Comparison of ENCODE assay signal across 19 cellular contexts in the genomic region with DNA sequence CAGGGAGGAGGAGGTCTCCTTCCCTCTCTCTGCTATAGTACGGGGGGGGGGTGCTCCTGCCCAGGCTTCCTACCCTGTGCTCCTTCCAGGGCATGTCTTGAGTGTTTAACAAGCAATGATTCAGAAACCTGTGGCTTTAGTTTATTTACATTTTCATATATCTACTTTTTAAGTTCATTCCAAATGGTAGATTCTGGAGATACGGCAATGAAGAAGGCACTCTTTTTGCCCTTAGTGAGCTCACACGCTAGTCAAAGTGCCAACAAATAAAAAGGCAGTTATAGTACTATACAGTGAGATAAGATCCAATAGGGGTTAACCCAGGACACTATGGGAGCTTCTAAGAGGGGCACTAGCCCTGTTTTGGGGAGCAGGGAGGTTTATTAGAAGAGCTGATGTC.
A peak's percentile ranks its signal among the peaks of the same experiment; 100 is the strongest.
DNase-seq lines count a peak whose midpoint lies in the region; ATAC-seq and TF ChIP-seq lines count a peak whose summit lies in the region.
"Had no signal": no experiment of that assay in that cellular context is flagged by ENCODE, and none has a peak within 500 bp of the region (broad histone marks: within the 10 kb centered on the region; RNA-seq: fewer than 3 reads in every experiment).

No MANE protein-coding gene starts in this region.

- no peaks in the 10 kb centered on the region for H3K36me3 Mint-ChIP-seq in brain
- H3K36me3 Mint-ChIP-seq in CD4-positive, alpha-beta memory T cell: no peaks in the 10 kb centered on the region
- H3K36me3 Mint-ChIP-seq in T-helper 2 cell treated with Interferon-gamma antibody and Interleukin-4, amounts not matched to agents 5 μg/mL and 100 μg/mL, for 36 hours (ENCODE audit: low read depth): no peaks in the 10 kb centered on the region
- H3K36me3 Mint-ChIP-seq: CD8-positive, alpha-beta T cell had no signal

- TF ChIP-seq CTCF in PC-3 (conservative IDR thresholded peaks at IDR 0.05; ENCODE audit: low read depth, low read length) (no peak), brain (conservative IDR thresholded peaks at IDR 0.05) (no peak)

- no peak overlapping the region for H3K27ac ChIP-seq in PC-3 (ENCODE audit: low read length)
- no peak overlapping the region for H3K27ac ChIP-seq in CD4-positive, alpha-beta memory T cell (ENCODE audit: low read depth, low read length)

- H3K9me3 Mint-ChIP-seq in brain: peaks cover 0 to 2% (median 0%) of the 10 kb centered on the region in 5 experiments
- H3K9me3 Mint-ChIP-seq in CD4-positive, alpha-beta memory T cell: peaks cover 0 to 3% (median 0%) of the 10 kb centered on the region in 8 donors
- H3K9me3 Mint-ChIP-seq in T-helper 2 cell treated with Interferon-gamma antibody and Interleukin-4, amounts not matched to agents 5 μg/mL and 100 μg/mL, for 36 hours: no peaks in the 10 kb centered on the region
- H3K9me3 Mint-ChIP-seq: CD8-positive, alpha-beta T cell; GM23338; H9 had no signal

- peak; percentile 10 for DNase-seq in Daoy (ENCODE audit: low read depth)
- peak; percentile 53 for DNase-seq in PC-3
- no peak for DNase-seq in CD4-positive, alpha-beta memory T cell
- no peak for DNase-seq in T-helper 2 cell treated with Interferon-gamma antibody and Interleukin-4, amounts not matched to agents 5 μg/mL and 100 μg/mL, for 36 hours (ENCODE audit: low spot score)
- DNase-seq: 8988T; C1 segment of cervical spinal cord; Caco-2; CD8-positive, alpha-beta T cell; DMS153; DND-41; EL; GDM1; H9 had no signal

- POLR2A ChIA-PET in PC-3 (lab: Charles Lee; ENCODE audit: unreplicated experiment): no interaction called here
- POLR2A ChIA-PET in CD4-positive, alpha-beta memory T cell (lab: Charles Lee; ENCODE audit: partially characterized antibody): no interaction called here

- H3K27me3 Mint-ChIP-seq in brain: peaks cover 45% of the 10 kb centered on the region
- H3K27me3 Mint-ChIP-seq in CD4-positive, alpha-beta memory T cell: peaks cover 34 to 51% of the 10 kb centered on the region in 2 donors
- H3K27me3 Mint-ChIP-seq in T-helper 2 cell treated with Interferon-gamma antibody and Interleukin-4, amounts not matched to agents 5 μg/mL and 100 μg/mL, for 36 hours (ENCODE audit: low read depth): peaks cover 53% of the 10 kb centered on the region

- CTCF ChIA-PET in PC-3 (lab: Charles Lee): no interaction called here
- CTCF ChIA-PET in CD4-positive, alpha-beta memory T cell (lab: Charles Lee; ENCODE audit: partially characterized antibody): interaction anchor here (0.9 to 1.8 kb wide), 4 partner anchors 11 to 116 kb away, joined by 3 to 7 read pairs (median 4); no protein-coding TSS in a partner anchor

- H3K4me3 ChIP-seq in PC-3 (ENCODE audit: low read length): no peak overlapping the region
- H3K4me3 ChIP-seq in CD4-positive, alpha-beta memory T cell (ENCODE audit: low read length in 2 of 2): no peak overlapping the region
- H3K4me3 ChIP-seq: GM12878, GM23338 had no signal

- peak overlapping the region in 4 of 5 experiments; percentile 35 to 85 (median 74) for H3K4me3 Mint-ChIP-seq in brain
- H3K4me3 Mint-ChIP-seq in CD4-positive, alpha-beta memory T cell: no peak overlapping the region
- no peak overlapping the region for H3K4me3 Mint-ChIP-seq in T-helper 2 cell treated with Interferon-gamma antibody and Interleukin-4, amounts not matched to agents 5 μg/mL and 100 μg/mL, for 36 hours
- H3K4me3 Mint-ChIP-seq: CD8-positive, alpha-beta T cell; GM23338; H9 had no signal

- H3K27me3 ChIP-seq in PC-3 (ENCODE audit: low read length): peaks cover 45% of the 10 kb centered on the region
- H3K27me3 ChIP-seq in CD4-positive, alpha-beta memory T cell (ENCODE audit: insufficient read depth, low read length): peaks cover 18% of the 10 kb centered on the region

- no peaks in the 10 kb centered on the region for H3K9me3 ChIP-seq in PC-3 (ENCODE audit: low read length)
- H3K9me3 ChIP-seq in CD4-positive, alpha-beta memory T cell (ENCODE audit: control insufficient read depth in 1 of 2, low read length in 2 of 2): no peaks in the 10 kb centered on the region
- H3K9me3 ChIP-seq: Caco-2 had no signal

- H3K4me1 Mint-ChIP-seq in brain: peaks cover 69% of the 10 kb centered on the region
- peaks cover 18 to 24% (median 19%) of the 10 kb centered on the region in 4 donors for H3K4me1 Mint-ChIP-seq in CD4-positive, alpha-beta memory T cell
- H3K4me1 Mint-ChIP-seq in T-helper 2 cell treated with Interferon-gamma antibody and Interleukin-4, amounts not matched to agents 5 μg/mL and 100 μg/mL, for 36 hours (ENCODE audit: low read depth): peaks cover 10% of the 10 kb centered on the region

- no peak overlapping the region for H2AFZ ChIP-seq in PC-3 (ENCODE audit: low read length)
- H2AFZ ChIP-seq: GM23338 had no signal

- no peaks in the 10 kb centered on the region for H3K9me2 ChIP-seq in PC-3 (replicated peaks; ENCODE audit: low read length)

- H3K9ac ChIP-seq in PC-3 (ENCODE audit: low read length): no peak overlapping the region

- intact Hi-C loops in PC-3 (cut with micrococcal nuclease): no loop called here
- intact Hi-C loops in CD4-positive, alpha-beta memory T cell (cut with micrococcal nuclease): no loop called here

- H3F3A ChIP-seq in PC-3 (ENCODE audit: low read length, unreplicated experiment): no peaks in the 10 kb centered on the region

- no peak overlapping the region for H3K4me2 ChIP-seq in PC-3 (ENCODE audit: low read length)

- no peaks in the 10 kb centered on the region for H3K79me2 ChIP-seq in PC-3 (ENCODE audit: low read length)

- H4K20me1 ChIP-seq in PC-3 (ENCODE audit: low read length): no peaks in the 10 kb centered on the region

- H3K4me1 ChIP-seq in PC-3 (ENCODE audit: insufficient read depth, low read length): peaks cover 3% of the 10 kb centered on the region; the same call in 1 of the 2 replicates
- H3K4me1 ChIP-seq in CD4-positive, alpha-beta memory T cell (ENCODE audit: insufficient read depth, low read length): peaks cover 12% of the 10 kb centered on the region
- H3K4me1 ChIP-seq: Caco-2 had no signal

- ATAC-seq in PC-3 (peak; percentile 80), GM19463 (IDR thresholded peaks at IDR 0.05; ENCODE audit: unreplicated experiment) (no peak), GM19328 (IDR thresholded peaks at IDR 0.05; ENCODE audit: unreplicated experiment) (no peak)
- ATAC-seq: CD8-positive, alpha-beta T cell; GM12878; GM23338; HCT116 had no signal

- H3K27ac Mint-ChIP-seq in brain: peak overlapping the region in 4 of 5 experiments; percentile 10 to 98 (median 67)
- no peak overlapping the region for H3K27ac Mint-ChIP-seq in CD4-positive, alpha-beta memory T cell
- no peak overlapping the region for H3K27ac Mint-ChIP-seq in T-helper 2 cell treated with Interferon-gamma antibody and Interleukin-4, amounts not matched to agents 5 μg/mL and 100 μg/mL, for 36 hours
- H3K27ac Mint-ChIP-seq: CD8-positive, alpha-beta T cell; GM23338; H9 had no signal

- no peaks in the 10 kb centered on the region for H3K36me3 ChIP-seq in PC-3 (ENCODE audit: low read depth, low read length)
- no peaks in the 10 kb centered on the region for H3K36me3 ChIP-seq in CD4-positive, alpha-beta memory T cell (ENCODE audit: insufficient read depth, low read length)

- no TSS peak for BruUV-seq in PC-3 (replicated peaks; lab: Mats Ljungman, UMichigan)

Comparison
In these comparisons a context has a peak if more than half of its experiments do, and no peak if none do; other contexts are left out.
1. DNase-seq: peak in Daoy (single experiment) and PC-3 (single experiment); none in CD4-positive, alpha-beta memory T cell (0 of 5) and T-helper 2 cell treated with Interferon-gamma antibody and Interleukin-4, amounts not matched to agents 5 μg/mL and 100 μg/mL, for 36 hours (single experiment).
2. H3K27ac Mint-ChIP-seq: peak in brain (4 of 5); none in CD4-positive, alpha-beta memory T cell (0 of 7) and T-helper 2 cell treated with Interferon-gamma antibody and Interleukin-4, amounts not matched to agents 5 μg/mL and 100 μg/mL, for 36 hours (single experiment).
3. H3K4me3 Mint-ChIP-seq: peak in brain (4 of 5); none in CD4-positive, alpha-beta memory T cell (0 of 8) and T-helper 2 cell treated with Interferon-gamma antibody and Interleukin-4, amounts not matched to agents 5 μg/mL and 100 μg/mL, for 36 hours (single experiment).